Comparison of ENCODE assay signal across 14 cellular contexts in the genomic region with DNA sequence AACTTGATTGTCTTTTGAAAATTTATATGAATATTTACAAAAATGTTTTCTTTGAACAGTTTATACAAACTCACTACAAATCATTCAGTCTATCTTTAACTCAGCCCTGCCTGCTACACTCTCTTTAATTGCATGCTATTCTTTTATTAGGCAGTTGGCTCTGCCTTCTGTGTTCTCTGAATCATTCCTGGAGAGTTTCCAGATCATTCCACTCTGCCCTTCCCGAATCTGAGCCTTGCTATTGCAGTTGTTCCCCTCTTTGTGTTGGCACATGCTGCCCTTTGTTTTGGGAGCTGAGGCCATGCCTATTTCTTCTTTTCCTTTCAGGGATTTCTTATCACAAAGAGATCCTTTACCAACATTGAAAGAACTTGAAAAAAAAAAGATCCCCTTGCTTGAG. TPM values are rescaled to one million over a fixed set of nuclear protein-coding genes. Genes with fewer than 3 reads are reported as not detected.
A peak's percentile ranks its signal among the peaks of the same experiment; 100 is the strongest.
DNase-seq lines count a peak whose midpoint lies in the region; ATAC-seq and TF ChIP-seq lines count a peak whose summit lies in the region.
"Had no signal": no experiment of that assay in that cellular context is flagged by ENCODE, and none has a peak within 500 bp of the region (broad histone marks: within the 10 kb centered on the region; RNA-seq: fewer than 3 reads in every experiment).

No MANE protein-coding gene starts in this region.

- no peaks in the 10 kb centered on the region for H3F3A ChIP-seq in GM23338 (replicated peaks; ENCODE audit: low read depth)

- no peaks in the 10 kb centered on the region for H3K36me3 Mint-ChIP-seq in GM23338 (ENCODE audit: low read depth)
- H3K36me3 Mint-ChIP-seq: natural killer cell treated with Interleukin-12 subunit alpha and Interleukin-12 subunit beta and Interleukin-15 and Interleukin-18, amount 100 ng/mL, for 72 hours had no signal

- in situ Hi-C loops in GM13976 (cut with MboI; ENCODE audit: low sequenced_read_pairs, unreplicated experiment): no loop called here

- H3K27ac ChIP-seq in GM23338 (ENCODE audit: low read depth) (no peak overlapping the region), RWPE1 (no peak overlapping the region)
- H3K27ac ChIP-seq: esophagus muscularis mucosa had no signal

- H3K9me2 ChIP-seq in GM23338 (ENCODE audit: insufficient read depth): no peaks in the 10 kb centered on the region

- H3K79me2 ChIP-seq in GM23338 (replicated peaks; ENCODE audit: insufficient read depth): no peaks in the 10 kb centered on the region

- peaks cover 5% of the 10 kb centered on the region; the same call in 1 of the 2 replicates for H3K4me1 ChIP-seq in GM23338 (ENCODE audit: insufficient read depth)

- CTCF ChIA-PET in RWPE1 (lab: Yijun Ruan, JAX): interaction anchor here (0.7 kb wide), 1 partner anchor 1484 kb away, joined by 3 read pairs; no protein-coding TSS in a partner anchor

- no peak for DNase-seq in GM23338 (ENCODE audit: low spot score)
- DNase-seq in RWPE1 (ENCODE audit: low spot score): peak; percentile 6
- peak; percentile 16 for DNase-seq in glomerular visceral epithelial cell (ENCODE audit: extremely low spot score)
- peak; percentile 50 for DNase-seq in pons (ENCODE audit: low spot score)
- DNase-seq in GM13976 (ENCODE audit: low spot score): no peak
- DNase-seq in NCI-H345 treated with DMSO at 0.1 percent for 48 hours (lab: John Stamatoyannopoulos, UW; ENCODE audit: unreplicated experiment): no peak
- DNase-seq in UCSD-AML1 (lab: John Stamatoyannopoulos, UW; ENCODE audit: unreplicated experiment): no peak
- DNase-seq: activated CD4-positive, alpha-beta T cell treated with anti-CD3 and anti-CD28 coated beads for 1 hour; GDM1; NCI-H82 had no signal

- no peaks in the 10 kb centered on the region for H3K27me3 Mint-ChIP-seq in GM23338 (ENCODE audit: insufficient read depth, low read depth, poor library complexity)
- H3K27me3 Mint-ChIP-seq: activated T-helper 17 cell treated with anti-CD3 and anti-CD28 coated beads, Interleukin-2, amount 50 U/mL, for 72 hours; natural killer cell treated with Interleukin-12 subunit alpha and Interleukin-12 subunit beta and Interleukin-15 and Interleukin-18, amount 100 ng/mL, for 72 hours had no signal

- H4K20me1 ChIP-seq in GM23338 (replicated peaks; ENCODE audit: insufficient read depth): no peaks in the 10 kb centered on the region

- peak overlapping the region; percentile 74 for H3K27ac Mint-ChIP-seq in GM23338
- H3K27ac Mint-ChIP-seq: activated T-helper 17 cell treated with anti-CD3 and anti-CD28 coated beads, Interleukin-2, amount 50 U/mL, for 72 hours; natural killer cell treated with Interleukin-12 subunit alpha and Interleukin-12 subunit beta and Interleukin-15 and Interleukin-18, amount 100 ng/mL, for 72 hours had no signal

- ATAC-seq in GM23338 (no peak), HG03045 (IDR thresholded peaks at IDR 0.05; ENCODE audit: unreplicated experiment) (no peak)
- ATAC-seq: activated T-helper 17 cell treated with anti-CD3 and anti-CD28 coated beads, Interleukin-2, amount 50 U/mL, for 72 hours; natural killer cell treated with Interleukin-12 subunit alpha and Interleukin-12 subunit beta and Interleukin-15 and Interleukin-18, amount 100 ng/mL, for 72 hours had no signal

- POLR2A ChIA-PET in RWPE1 (lab: Yijun Ruan, JAX; ENCODE audit: low non-redundant PET): no interaction called here

- H3K27me3 ChIP-seq in GM23338 (ENCODE audit: insufficient read depth): no peaks in the 10 kb centered on the region
- H3K27me3 ChIP-seq: esophagus muscularis mucosa had no signal

- peaks cover 3% of the 10 kb centered on the region; the same call in 2 of the 3 replicates for H3K4me1 Mint-ChIP-seq in GM23338
- H3K4me1 Mint-ChIP-seq: activated T-helper 17 cell treated with anti-CD3 and anti-CD28 coated beads, Interleukin-2, amount 50 U/mL, for 72 hours had no signal

- no peak overlapping the region for H3K4me2 ChIP-seq in GM23338

- H3K4me3 Mint-ChIP-seq in GM23338: no peak overlapping the region
- H3K4me3 Mint-ChIP-seq: activated T-helper 17 cell treated with anti-CD3 and anti-CD28 coated beads, Interleukin-2, amount 50 U/mL, for 72 hours; natural killer cell treated with Interleukin-12 subunit alpha and Interleukin-12 subunit beta and Interleukin-15 and Interleukin-18, amount 100 ng/mL, for 72 hours had no signal

- H3K4me3 ChIP-seq in GM23338: no peak overlapping the region
- H3K4me3 ChIP-seq: esophagus muscularis mucosa had no signal

- TF ChIP-seq CTCF in GM23338 (conservative IDR thresholded peaks at IDR 0.05; ENCODE audit: low read depth in 2 of 2) (no peak), RWPE1 (conservative IDR thresholded peaks at IDR 0.05; ENCODE audit: low read depth) (no peak), GM13976 (IDR thresholded peaks at IDR 0.05; ENCODE audit: borderline replicate concordance, control extremely low read depth, extremely low read depth, insufficient read depth, missing control alignments) (no peak)

- no peaks in the 10 kb centered on the region for H3K9me3 Mint-ChIP-seq in GM23338

- H3K36me3 ChIP-seq in GM23338 (ENCODE audit: insufficient read depth): no peaks in the 10 kb centered on the region
- H3K36me3 ChIP-seq: esophagus muscularis mucosa had no signal

- H2AFZ ChIP-seq in GM23338: peak overlapping the region; percentile 94

TF ChIP-seq in GM23338, 12 proteins besides CTCF, POLR2A, EP300 and RAD21:
- TF ChIP-seq CREB1 (CRISPR knock-in tag; IDR thresholded peaks at IDR 0.05; ENCODE audit: low read depth) (no peak), ZNF331 (CRISPR knock-in tag; IDR thresholded peaks at IDR 0.05; ENCODE audit: low read depth) (no peak)

RNA-seq across cellular contexts. Expression of a gene that starts 8.7 kb away (rescaled TPM):
- total RNA-seq in GM23338 (2014; rRNA removed; shearing (Covaris generic)): not detected in 2 replicates
- 0.19 TPM in 1 of 2 replicates, not detected in the other for polyA plus RNA-seq in GM23338 (2016; fragmentation: Nextera tagmentation; extraction: Ambion mirVana)
- total RNA-seq: activated T-helper 17 cell treated with anti-CD3 and anti-CD28 coated beads, Interleukin-2, amount 50 U/mL, for 72 hours; natural killer cell treated with Interleukin-12 subunit alpha and Interleukin-12 subunit beta and Interleukin-15 and Interleukin-18, amount 100 ng/mL, for 72 hours had no signal

Comparison
In these comparisons a context has a peak if more than half of its experiments do, and no peak if none do; other contexts are left out.
1. DNase-seq: peak in RWPE1 (single experiment), glomerular visceral epithelial cell (single experiment) and pons (single experiment); none in GM23338 (single experiment), GM13976 (single experiment), NCI-H345 treated with DMSO at 0.1 percent for 48 hours (single experiment) and UCSD-AML1 (single experiment).